ENCODE assay signal across 1 cellular context in the genomic region with DNA sequence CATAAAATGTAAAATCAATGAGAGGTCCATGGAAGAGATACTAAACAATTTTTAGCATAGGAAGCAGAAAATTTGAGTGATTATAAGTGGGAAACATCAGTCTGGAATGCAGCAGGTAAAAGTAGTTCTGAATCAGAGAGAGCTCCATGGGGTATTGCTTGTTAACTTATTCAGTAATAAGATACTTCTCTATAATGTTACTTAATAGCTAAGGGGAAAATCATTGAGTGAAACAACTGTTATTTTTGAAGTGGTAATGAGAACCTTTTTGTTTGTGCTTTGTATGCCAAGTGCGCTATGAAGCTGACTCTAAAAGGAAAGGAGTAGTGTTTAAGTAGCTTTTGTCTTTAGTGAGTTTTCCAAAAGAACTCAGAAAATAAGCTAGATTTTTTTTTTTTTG.
TF ChIP-seq lines count a peak whose summit lies in the region.

No MANE protein-coding gene starts in this region.

TF ChIP-seq in GM23338, 12 proteins besides CTCF, POLR2A, EP300 and RAD21 (continued from another document):
- no peak for TF ChIP-seq EZH2phosphoT487 (IDR thresholded peaks at IDR 0.05; ENCODE audit: unreplicated experiment)
- no peak for TF ChIP-seq NANOG (IDR thresholded peaks at IDR 0.05; ENCODE audit: borderline replicate concordance)
- no peak for TF ChIP-seq EZH2 (IDR thresholded peaks at IDR 0.05; ENCODE audit: low read depth, unreplicated experiment)
- TF ChIP-seq, protein P1, sequence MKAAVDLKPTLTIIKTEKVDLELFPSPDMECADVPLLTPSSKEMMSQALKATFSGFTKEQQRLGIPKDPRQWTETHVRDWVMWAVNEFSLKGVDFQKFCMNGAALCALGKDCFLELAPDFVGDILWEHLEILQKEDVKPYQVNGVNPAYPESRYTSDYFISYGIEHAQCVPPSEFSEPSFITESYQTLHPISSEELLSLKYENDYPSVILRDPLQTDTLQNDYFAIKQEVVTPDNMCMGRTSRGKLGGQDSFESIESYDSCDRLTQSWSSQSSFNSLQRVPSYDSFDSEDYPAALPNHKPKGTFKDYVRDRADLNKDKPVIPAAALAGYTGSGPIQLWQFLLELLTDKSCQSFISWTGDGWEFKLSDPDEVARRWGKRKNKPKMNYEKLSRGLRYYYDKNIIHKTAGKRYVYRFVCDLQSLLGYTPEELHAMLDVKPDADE (IDR thresholded peaks at IDR 0.05), result no peak
